ENCODE assay signal across 8 cellular contexts in genomic region chr19:11435057-11435832, GRCh38. TPM values are rescaled to one million over a fixed set of nuclear protein-coding genes. Genes with fewer than 3 reads are reported as not detected.
DNase-seq lines count a peak whose midpoint lies in the region; ATAC-seq and TF ChIP-seq lines count a peak whose summit lies in the region.

ODAD3 (minus strand) TSS chr19:11435121; CDS start chr19:11435016, 105 bp downstream.
PRKCSH (plus strand) TSS chr19:11435635; CDS start chr19:11436118, 483 bp downstream.

- no peaks in the 10 kb centered on the region for H3K9me3 ChIP-seq in PC-9 (ENCODE audit: insufficient read depth, low read depth)
- H3K9me3 ChIP-seq in esophagus muscularis mucosa: no peaks in the 10 kb centered on the region
- H3K9me3 ChIP-seq in muscle layer of duodenum (ENCODE audit: control insufficient read depth in 1 of 2, low read length in 2 of 2): no peaks in the 10 kb centered on the region

- H3K27me3 ChIP-seq in PC-9 (ENCODE audit: insufficient read depth, low read depth) (no peaks in the 10 kb centered on the region), esophagus muscularis mucosa (no peaks in the 10 kb centered on the region), muscle layer of duodenum (ENCODE audit: low read depth, low read length) (no peaks in the 10 kb centered on the region)

- WGBS in esophagus muscularis mucosa: 1% methylated on average over 37 of the region's 53 CpGs

- no peaks in the 10 kb centered on the region for H4K20me1 ChIP-seq in PC-9 (ENCODE audit: insufficient read depth)

- no peak for TF ChIP-seq EP300 in esophagus muscularis mucosa (IDR thresholded peaks at IDR 0.05)

- H3F3A ChIP-seq in PC-9 (ENCODE audit: insufficient read depth, low read depth): peaks cover 9% of the 10 kb centered on the region; the same call in 1 of the 2 replicates

- H3K4me1 ChIP-seq in PC-9 (replicated peaks; ENCODE audit: insufficient read depth) (peaks cover 14% of the 10 kb centered on the region), esophagus muscularis mucosa (peaks cover 17 to 27% (median 20%) of the 10 kb centered on the region in 4 donors), muscle layer of duodenum (ENCODE audit: control insufficient read depth in 1 of 2, insufficient read depth in 2 of 2, low read length in 2 of 2) (peaks cover 6 to 18% of the 10 kb centered on the region in 2 donors)

- POLR2A ChIA-PET in PC-9 (lab: Charles Lee; ENCODE audit: unreplicated experiment): interaction anchor here (0.6 to 1.4 kb wide), 7 partner anchors 13 to 1356 kb away, joined by 3 to 9 read pairs (median 5); partner anchors contain the start of genes JUNB, SWSAP1 and TMED1

- peaks cover 11% of the 10 kb centered on the region; the same call in 1 of the 2 replicates for H3K36me3 ChIP-seq in PC-9 (ENCODE audit: low read depth)
- peaks cover 25 to 39% (median 37%) of the 10 kb centered on the region in 4 donors for H3K36me3 ChIP-seq in esophagus muscularis mucosa
- peaks cover 9 to 14% of the 10 kb centered on the region in 2 donors for H3K36me3 ChIP-seq in muscle layer of duodenum (ENCODE audit: control insufficient read depth in 1 of 2, insufficient read depth in 2 of 2, low read length in 2 of 2)

- CTCF ChIA-PET in PC-9 (lab: Charles Lee): interaction anchor here (0.6 to 1.4 kb wide), 3 partner anchors 9 to 141 kb away, joined by 3 to 7 read pairs (median 3); partner anchors contain the start of gene EPOR

- TF ChIP-seq POLR2A in esophagus muscularis mucosa (IDR thresholded peaks at IDR 0.05; ENCODE audit: low read depth): no peak

- no peaks in the 10 kb centered on the region for H3K9me2 ChIP-seq in PC-9 (ENCODE audit: insufficient read depth)

- TF ChIP-seq CTCF in PC-9 (conservative IDR thresholded peaks at IDR 0.05) (peak; percentile 96), esophagus muscularis mucosa (IDR thresholded peaks at IDR 0.05) (peak; percentile 72 to 94 (median 94))

- intact Hi-C loops in PC-9 (cut with micrococcal nuclease; ENCODE audit: unreplicated experiment) (loop anchor here (1.0 to 5.0 kb wide), 3 partner anchors 13 to 498 kb away; partner anchors contain the start of gene SWSAP1), esophagus muscularis mucosa (cut with DNase I) (loop anchor here (5.0 to 10.0 kb wide), 2 partner anchors 53 to 70 kb away; partner anchors contain the start of genes EPOR and ZNF653)

- BruUV-seq in PC-9 (replicated peaks; lab: Mats Ljungman, UMichigan): no TSS peak

- peak; percentile 100 for DNase-seq in DMS79 treated with DMSO at 0.1 percent for 48 hours (lab: John Stamatoyannopoulos, UW)
- peak; percentile 100 for DNase-seq in KBM-7
- DNase-seq in PC-9: peak; percentile 99
- peak; percentile 98 to 99 for DNase-seq in activated T-cell treated with anti-CD3 and anti-CD28 coated beads, Interleukin-2, amount 50 U/mL, for 48 hours
- DNase-seq in esophagus muscularis mucosa (ENCODE audit: extremely low spot score): peak; percentile 99
- peak; percentile 96 to 99 for DNase-seq in stimulated activated CD8-positive, alpha-beta memory T cell treated with anti-CD3 and anti-CD28 coated beads, Interleukin-7, amount 100 ng/mL, for 4 hours (ENCODE audit: low read depth in 2 of 2)

- peak within 1 kb of the TSS; percentile 76 for H3K4me3 ChIP-seq in PC-9
- H3K4me3 ChIP-seq in esophagus muscularis mucosa: peak within 1 kb of the TSS; percentile 70 to 90 (median 76)
- peak within 1 kb of the TSS; percentile 94 to 96 for H3K4me3 ChIP-seq in muscle layer of duodenum (ENCODE audit: low read depth in 1 of 2, low read length in 2 of 2)

- ATAC-seq in GM21717 (IDR thresholded peaks at IDR 0.05; ENCODE audit: unreplicated experiment): peak; percentile 80

- H3K79me2 ChIP-seq in PC-9 (ENCODE audit: low read depth): peaks cover 24% of the 10 kb centered on the region

- H2AFZ ChIP-seq in PC-9: peak within 1 kb of the TSS; percentile 91

- H3K4me2 ChIP-seq in PC-9: peak within 1 kb of the TSS; percentile 85

- H3K27ac ChIP-seq in PC-9: peak within 1 kb of the TSS; percentile 67
- peak within 1 kb of the TSS; percentile 74 to 84 (median 80) for H3K27ac ChIP-seq in esophagus muscularis mucosa (replicated peaks in 1 of 4)
- H3K27ac ChIP-seq in muscle layer of duodenum (ENCODE audit: low read length): peak within 1 kb of the TSS; percentile 90

- in situ Hi-C loops in KBM-7 (cut with MboI; ENCODE audit: low pct_unique_long_range_greater_than_20kb, low sequenced_read_pairs): no loop called here

RNA-seq across cellular contexts. Expression of gene ODAD3, which starts in this region (rescaled TPM):
- total RNA-seq in PC-9 (2021): 0.15 and 0.39 TPM in 2 replicates
- total RNA-seq in esophagus muscularis mucosa: under 1 TPM in 2 of 4 donors, not detected in 2; 0.39 to 0.83 TPM

RNA-seq across cellular contexts. Expression of gene PRKCSH, which starts in this region (rescaled TPM):
- total RNA-seq in PC-9 (2021): 410 and 412 TPM in 2 replicates
- 100 to 1,000 TPM in 2 of 4 donors, 10 to 100 TPM in 2; 81.0 to 141 (median 98.7) TPM for total RNA-seq in esophagus muscularis mucosa

Comparison
In these comparisons a context has a peak if more than half of its experiments do, and no peak if none do; other contexts are left out.
1. Peak in every context shown above with its lines: DNase-seq, ATAC-seq, H3K4me3 ChIP-seq and H3K27ac ChIP-seq.